In the genomic region with DNA sequence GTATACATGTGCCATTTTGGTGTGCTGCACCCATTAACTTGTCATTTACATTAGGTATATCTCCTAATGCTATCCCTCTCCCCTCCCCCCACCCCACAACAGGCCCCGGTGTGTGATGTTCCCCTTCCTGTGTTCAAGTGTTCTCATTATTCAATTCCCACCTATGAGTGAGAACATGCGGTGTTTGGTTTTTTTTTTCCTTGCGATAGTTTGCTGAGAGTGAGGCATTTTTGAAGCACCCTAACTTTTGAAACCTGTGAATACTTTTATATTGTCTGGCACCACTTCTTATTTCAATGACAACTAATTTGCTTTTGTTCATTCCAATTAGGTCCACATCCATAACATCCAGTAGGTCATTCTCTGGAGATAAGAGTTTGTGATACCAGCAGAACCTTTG, we compare ENCODE assay signal across 7 cellular contexts.
DNase-seq lines count a peak whose midpoint lies in the region; ATAC-seq and TF ChIP-seq lines count a peak whose summit lies in the region.
"Not testable (repeated sequence)": the region's sequence is repeated elsewhere in the genome, so short reads cannot be mapped to it uniquely, and the experiment has no call there.

No MANE protein-coding gene starts in this region.

- ATAC-seq in CD8-positive, alpha-beta T cell; activated T-cell treated with anti-CD3 and anti-CD28 coated beads, Interleukin-2, amount 50 U/mL, for 72 hours (replicated peaks in 1 of 2); naive B cell (ENCODE audit: low read depth in 2 of 2); stimulated activated memory B cell treated with anti-CD40 and anti-IgM and Interleukin-4, amounts not matched to agents 10 μg/mL and 1 μg/mL and 100 μg/mL, for 72 hours: not testable (repeated sequence)

- not testable (repeated sequence) for H3K36me3 Mint-ChIP-seq in CD8-positive, alpha-beta T cell; activated CD4-positive, alpha-beta T cell treated with anti-CD3 and anti-CD28 coated beads, Interleukin-2, amount 10 ng/mL, durations not matched to agents 7 days and 5 days (ENCODE audit: low read depth); activated T-cell treated with anti-CD3 and anti-CD28 coated beads, Interleukin-2, amount 50 U/mL, for 72 hours (ENCODE audit: insufficient read depth in 2 of 2); activated naive CD8-positive, alpha-beta T cell; naive B cell; stimulated activated memory B cell treated with anti-CD40 and anti-IgM and Interleukin-4, amounts not matched to agents 10 μg/mL and 1 μg/mL and 100 μg/mL, for 72 hours

- not testable (repeated sequence) for TF ChIP-seq POLR2A in Peyer's patch (IDR thresholded peaks at IDR 0.05)

- POLR2A ChIA-PET in CD8-positive, alpha-beta T cell (lab: Charles Lee), result interaction anchor here (1.1 to 2.7 kb wide), 3 partner anchors 8 to 46 kb away, joined by 3 to 23 read pairs (median 5); no protein-coding TSS in a partner anchor
- POLR2A ChIA-PET in activated CD4-positive, alpha-beta T cell treated with anti-CD3 and anti-CD28 coated beads, Interleukin-2, amount 10 ng/mL, durations not matched to agents 7 days and 5 days (lab: Charles Lee), result not testable (repeated sequence)

- H3K27me3 ChIP-seq in CD8-positive, alpha-beta T cell (ENCODE audit: insufficient read depth, low read length); Peyer's patch: not testable (repeated sequence)

- not testable (repeated sequence) for TF ChIP-seq CTCF in CD8-positive, alpha-beta T cell (IDR thresholded peaks at IDR 0.05); Peyer's patch (IDR thresholded peaks at IDR 0.05)

- H3K27me3 Mint-ChIP-seq in CD8-positive, alpha-beta T cell (ENCODE audit: low read depth); activated CD4-positive, alpha-beta T cell treated with anti-CD3 and anti-CD28 coated beads, Interleukin-2, amount 10 ng/mL, durations not matched to agents 7 days and 5 days; activated T-cell treated with anti-CD3 and anti-CD28 coated beads, Interleukin-2, amount 50 U/mL, for 72 hours (ENCODE audit: low read depth); activated naive CD8-positive, alpha-beta T cell; naive B cell; stimulated activated memory B cell treated with anti-CD40 and anti-IgM and Interleukin-4, amounts not matched to agents 10 μg/mL and 1 μg/mL and 100 μg/mL, for 72 hours: not testable (repeated sequence)

- peak overlapping the region; percentile 58 for H3K4me3 Mint-ChIP-seq in CD8-positive, alpha-beta T cell
- peak overlapping the region; percentile 30 for H3K4me3 Mint-ChIP-seq in activated CD4-positive, alpha-beta T cell treated with anti-CD3 and anti-CD28 coated beads, Interleukin-2, amount 10 ng/mL, durations not matched to agents 7 days and 5 days
- H3K4me3 Mint-ChIP-seq in activated T-cell treated with anti-CD3 and anti-CD28 coated beads, Interleukin-2, amount 50 U/mL, for 72 hours, result peak overlapping the region; percentile 68 to 79
- peak overlapping the region; percentile 58 for H3K4me3 Mint-ChIP-seq in activated naive CD8-positive, alpha-beta T cell
- peak overlapping the region in 2 of 8 donors; percentile 16 to 23 for H3K4me3 Mint-ChIP-seq in naive B cell
- not testable (repeated sequence) for H3K4me3 Mint-ChIP-seq in stimulated activated memory B cell treated with anti-CD40 and anti-IgM and Interleukin-4, amounts not matched to agents 10 μg/mL and 1 μg/mL and 100 μg/mL, for 72 hours

- H3K27ac ChIP-seq in CD8-positive, alpha-beta T cell (ENCODE audit: low read depth, low read length), result peak overlapping the region; percentile 51
- peak overlapping the region in 3 of 4 donors; percentile 46 to 75 (median 50) for H3K27ac ChIP-seq in Peyer's patch

- peak overlapping the region; percentile 23 for H3K4me3 ChIP-seq in CD8-positive, alpha-beta T cell (ENCODE audit: low read depth, low read length)
- not testable (repeated sequence) for H3K4me3 ChIP-seq in Peyer's patch

- not testable (repeated sequence) for H3K36me3 ChIP-seq in CD8-positive, alpha-beta T cell (ENCODE audit: insufficient read depth, low read length); Peyer's patch

- peak overlapping the region; percentile 90 for H3K27ac Mint-ChIP-seq in CD8-positive, alpha-beta T cell
- H3K27ac Mint-ChIP-seq in activated CD4-positive, alpha-beta T cell treated with anti-CD3 and anti-CD28 coated beads, Interleukin-2, amount 10 ng/mL, durations not matched to agents 7 days and 5 days, result peak overlapping the region; percentile 86
- not testable (repeated sequence) for H3K27ac Mint-ChIP-seq in activated T-cell treated with anti-CD3 and anti-CD28 coated beads, Interleukin-2, amount 50 U/mL, for 72 hours
- H3K27ac Mint-ChIP-seq in activated naive CD8-positive, alpha-beta T cell, result peak overlapping the region; percentile 84
- peak overlapping the region in 4 of 6 donors; percentile 57 to 75 (median 67) for H3K27ac Mint-ChIP-seq in naive B cell
- H3K27ac Mint-ChIP-seq in stimulated activated memory B cell treated with anti-CD40 and anti-IgM and Interleukin-4, amounts not matched to agents 10 μg/mL and 1 μg/mL and 100 μg/mL, for 72 hours, result peak overlapping the region; percentile 38

- peaks cover 24% of the 10 kb centered on the region for H3K4me1 ChIP-seq in CD8-positive, alpha-beta T cell (ENCODE audit: insufficient read depth, low read length)
- H3K4me1 ChIP-seq in Peyer's patch, result not testable (repeated sequence)

- H3K4me1 Mint-ChIP-seq in CD8-positive, alpha-beta T cell (ENCODE audit: low read depth), result peaks cover 49% of the 10 kb centered on the region
- peaks cover 57% of the 10 kb centered on the region for H3K4me1 Mint-ChIP-seq in activated CD4-positive, alpha-beta T cell treated with anti-CD3 and anti-CD28 coated beads, Interleukin-2, amount 10 ng/mL, durations not matched to agents 7 days and 5 days
- H3K4me1 Mint-ChIP-seq in activated T-cell treated with anti-CD3 and anti-CD28 coated beads, Interleukin-2, amount 50 U/mL, for 72 hours (ENCODE audit: low read depth), result peaks cover 74% of the 10 kb centered on the region
- peaks cover 55% of the 10 kb centered on the region for H3K4me1 Mint-ChIP-seq in activated naive CD8-positive, alpha-beta T cell (ENCODE audit: low read depth)
- peaks cover 17 to 25% (median 22%) of the 10 kb centered on the region in 3 donors for H3K4me1 Mint-ChIP-seq in naive B cell
- H3K4me1 Mint-ChIP-seq in stimulated activated memory B cell treated with anti-CD40 and anti-IgM and Interleukin-4, amounts not matched to agents 10 μg/mL and 1 μg/mL and 100 μg/mL, for 72 hours, result peaks cover 23% of the 10 kb centered on the region

- DNase-seq in CD8-positive, alpha-beta T cell; Peyer's patch; activated CD4-positive, alpha-beta T cell treated with anti-CD3 and anti-CD28 coated beads, Interleukin-2, amount 10 ng/mL, durations not matched to agents 7 days and 5 days; activated T-cell treated with anti-CD3 and anti-CD28 coated beads, Interleukin-2, amount 50 U/mL, for 72 hours; naive B cell: not testable (repeated sequence)

- H3K9me3 Mint-ChIP-seq in CD8-positive, alpha-beta T cell; activated T-cell treated with anti-CD3 and anti-CD28 coated beads, Interleukin-2, amount 50 U/mL, for 72 hours; activated naive CD8-positive, alpha-beta T cell (ENCODE audit: low read depth); naive B cell; stimulated activated memory B cell treated with anti-CD40 and anti-IgM and Interleukin-4, amounts not matched to agents 10 μg/mL and 1 μg/mL and 100 μg/mL, for 72 hours: not testable (repeated sequence)
- H3K9me3 Mint-ChIP-seq in activated CD4-positive, alpha-beta T cell treated with anti-CD3 and anti-CD28 coated beads, Interleukin-2, amount 10 ng/mL, durations not matched to agents 7 days and 5 days, result peaks cover 15% of the 10 kb centered on the region

- CTCF ChIA-PET in CD8-positive, alpha-beta T cell (lab: Charles Lee), result not testable (repeated sequence)
- CTCF ChIA-PET in activated CD4-positive, alpha-beta T cell treated with anti-CD3 and anti-CD28 coated beads, Interleukin-2, amount 10 ng/mL, durations not matched to agents 7 days and 5 days (lab: Charles Lee), result interaction anchor here (0.6 to 2.1 kb wide), 2 partner anchors 53 to 236 kb away, joined by 7 to 8 read pairs; no protein-coding TSS in a partner anchor

- intact Hi-C loops in CD8-positive, alpha-beta T cell (cut with DNase I, micrococcal nuclease), result loop anchor here in 1 of 2 experiments (1.0 to 10.0 kb wide), 3 partner anchors 25 to 399 kb away; a partner anchor contains a TSS

- H3K9me3 ChIP-seq in CD8-positive, alpha-beta T cell (ENCODE audit: low read length); Peyer's patch: not testable (repeated sequence)
